Comparison of ENCODE assay signal across 22 cellular contexts in genomic region chr22:29692327-29692640, GRCh38. TPM values are rescaled to one million over a fixed set of nuclear protein-coding genes. Genes with fewer than 3 reads are reported as not detected.
A peak's percentile ranks its signal among the peaks of the same experiment; 100 is the strongest.
DNase-seq lines count a peak whose midpoint lies in the region; ATAC-seq and TF ChIP-seq lines count a peak whose summit lies in the region.
"Had no signal": no experiment of that assay in that cellular context is flagged by ENCODE, and none has a peak within 500 bp of the region (broad histone marks: within the 10 kb centered on the region; RNA-seq: fewer than 3 reads in every experiment).

No MANE protein-coding gene starts in this region.

- CTCF ChIA-PET in RWPE1 (lab: Yijun Ruan, JAX) (no interaction called here), OCI-LY7 (lab: Charles Lee; ENCODE audit: unreplicated experiment) (no interaction called here)

- no peaks in the 10 kb centered on the region for H3K79me1 ChIP-seq in neuronal stem cell (ENCODE audit: low read depth, low read length)

- H3K9me3 ChIP-seq in neuronal stem cell (replicated peaks in 1 of 2; ENCODE audit: control insufficient read depth in 2 of 2, insufficient read depth in 1 of 2, low read depth in 1 of 2, low read length in 2 of 2) (no peaks in the 10 kb centered on the region), lower lobe of right lung (no peaks in the 10 kb centered on the region), OCI-LY7 (ENCODE audit: low read length) (no peaks in the 10 kb centered on the region)
- H3K9me3 ChIP-seq: HAP-1 had no signal

- no peak overlapping the region for H2BK5ac ChIP-seq in neuronal stem cell (ENCODE audit: low read length)

- H2BK15ac ChIP-seq in neuronal stem cell (ENCODE audit: low read length) = no peak overlapping the region

- H2AFZ ChIP-seq in neuronal stem cell (ENCODE audit: low read length) (no peak overlapping the region), OCI-LY7 (ENCODE audit: low read length) (no peak overlapping the region)

- H3K4me3 ChIP-seq in H7 (ENCODE audit: insufficient read depth, low read depth, low read length) (no peak overlapping the region), neuronal stem cell (ENCODE audit: low read length in 2 of 2) (no peak overlapping the region), lower lobe of right lung (no peak overlapping the region), OCI-LY7 (ENCODE audit: low read depth, low read length, poor library complexity, severe bottlenecking) (no peak overlapping the region)
- H3K4me3 ChIP-seq: HAP-1, SK-N-MC had no signal

- intact Hi-C loops in lower lobe of right lung (cut with DNase I) (no loop called here), OCI-LY7 (cut with micrococcal nuclease; ENCODE audit: unreplicated experiment) (no loop called here)

- H3K23ac ChIP-seq in neuronal stem cell (ENCODE audit: low read depth, low read length, poor library complexity) = peak overlapping the region; percentile 40

- peak overlapping the region; percentile 15 for H3K27ac ChIP-seq in RWPE1
- H3K27ac ChIP-seq in neuronal stem cell (replicated peaks; ENCODE audit: low read length) = no peak overlapping the region
- H3K27ac ChIP-seq in lower lobe of right lung = no peak overlapping the region
- H3K27ac ChIP-seq in OCI-LY7 (ENCODE audit: low read depth, low read length, poor library complexity, severe bottlenecking) = no peak overlapping the region
- H3K27ac ChIP-seq: SK-N-MC had no signal

- H3K4me1 ChIP-seq in neuronal stem cell (ENCODE audit: control insufficient read depth in 2 of 2, insufficient read depth in 1 of 2, low read depth in 1 of 2, low read length in 2 of 2) (peaks cover 13 to 25% of the 10 kb centered on the region in 2 donors), lower lobe of right lung (no peaks in the 10 kb centered on the region), OCI-LY7 (ENCODE audit: insufficient read depth, low read length, poor library complexity, severe bottlenecking) (no peaks in the 10 kb centered on the region)

- H2AK5ac ChIP-seq in neuronal stem cell (ENCODE audit: low read depth, low read length) = no peak overlapping the region

- BruUV-seq in OCI-LY7 (replicated peaks; lab: Mats Ljungman, UMichigan) = no TSS peak

- H3K4ac ChIP-seq in neuronal stem cell (ENCODE audit: low read length) = no peak overlapping the region

- WGBS in neuronal stem cell (ENCODE audit: extremely low coverage in 2 of 2, insufficient read length in 2 of 2, insufficient replicate concordance in 1 of 2), 2 donors = no CpG with 5 or more reads among the region's 4 CpGs

- no peak overlapping the region for H4K8ac ChIP-seq in neuronal stem cell (ENCODE audit: low read depth, low read length)

- H3K9me2 ChIP-seq in OCI-LY7 (ENCODE audit: insufficient read depth, low read length) = no peaks in the 10 kb centered on the region

- H3K36me3 ChIP-seq in H7 (replicated peaks; ENCODE audit: control insufficient read depth, insufficient read depth, low read length) (no peaks in the 10 kb centered on the region; the same call in 1 of the 2 replicates), neuronal stem cell (replicated peaks in 1 of 2; ENCODE audit: control insufficient read depth in 2 of 2, insufficient read depth in 2 of 2, low read length in 2 of 2) (peaks cover 2 to 42% of the 10 kb centered on the region in 2 donors), lower lobe of right lung (peaks cover 61% of the 10 kb centered on the region), OCI-LY7 (ENCODE audit: insufficient read depth, low read length) (peaks cover 6% of the 10 kb centered on the region; the same call in 1 of the 2 replicates)

- H2BK120ac ChIP-seq in neuronal stem cell (ENCODE audit: low read depth, low read length) = no peak overlapping the region

- H2BK12ac ChIP-seq in neuronal stem cell (ENCODE audit: low read length) = no peak overlapping the region

- H3K18ac ChIP-seq in neuronal stem cell (ENCODE audit: low read length) = peak overlapping the region; percentile 46

- H3K9ac ChIP-seq in neuronal stem cell (ENCODE audit: low read depth, low read length, poor library complexity) = no peak overlapping the region

- no peak overlapping the region for H4K91ac ChIP-seq in neuronal stem cell (ENCODE audit: low read depth, low read length, poor library complexity)

- no peaks in the 10 kb centered on the region for H4K20me1 ChIP-seq in OCI-LY7 (ENCODE audit: insufficient read depth, low read length)

- POLR2A ChIA-PET in RWPE1 (lab: Yijun Ruan, JAX; ENCODE audit: low non-redundant PET) = no interaction called here
- POLR2A ChIA-PET in OCI-LY7 (lab: Charles Lee) = no interaction called here

- H3K79me2 ChIP-seq in OCI-LY7 (ENCODE audit: insufficient read depth, low read depth, low read length) = no peaks in the 10 kb centered on the region

- DNase-seq in DMS79 (lab: John Stamatoyannopoulos, UW) (peak; percentile 39), H7 (peak; percentile 61), RWPE1 (ENCODE audit: low spot score) (no peak), neuronal stem cell (ENCODE audit: low spot score) (no peak), lower lobe of right lung (no peak), OCI-LY7 (ENCODE audit: low spot score) (no peak)
- no peak for DNase-seq in activated CD4-positive, alpha-beta T cell treated with anti-CD3 and anti-CD28 coated beads for 4 hours
- DNase-seq: CD8-positive, alpha-beta T cell; IMR-90; Kasumi-1; MM.1S; NCI-H1105; NCI-H1694 treated with DMSO at 0.1 percent for 48 hours; NCI-H2107; NCI-H774; Right ventricle myocardium superior had no signal

- ATAC-seq in lower lobe of right lung = no peak
- ATAC-seq: CD8-positive, alpha-beta T cell; Panc1 had no signal

- no peaks in the 10 kb centered on the region for H3K27me3 ChIP-seq in H7 (ENCODE audit: control insufficient read depth, insufficient read depth, low read length)
- no peaks in the 10 kb centered on the region for H3K27me3 ChIP-seq in neuronal stem cell (ENCODE audit: control insufficient read depth in 3 of 3, insufficient read depth in 3 of 3, low read depth in 1 of 3, low read length in 3 of 3)
- no peaks in the 10 kb centered on the region for H3K27me3 ChIP-seq in lower lobe of right lung (ENCODE audit: low read depth)

- H3K4me2 ChIP-seq in neuronal stem cell (ENCODE audit: insufficient read depth, low read length, poor library complexity, severe bottlenecking) = no peak overlapping the region
- no peak overlapping the region for H3K4me2 ChIP-seq in OCI-LY7 (ENCODE audit: low read length)

- no peak overlapping the region for H3K14ac ChIP-seq in neuronal stem cell (ENCODE audit: low read length)

- TF ChIP-seq CTCF in RWPE1 (conservative IDR thresholded peaks at IDR 0.05; ENCODE audit: low read depth) (no peak), lower lobe of right lung (IDR thresholded peaks at IDR 0.05) (no peak), OCI-LY7 (conservative IDR thresholded peaks at IDR 0.05; ENCODE audit: low read length) (no peak)

RNA-seq across cellular contexts. Expression of gene CABP7, which starts 27.5 kb away (rescaled TPM):
- total RNA-seq in H7 (2014; rRNA removed; shearing (Covaris generic)) = 0.11 TPM in 1 of 2 replicates, not detected in the other
- polyA plus RNA-seq in neuronal stem cell (2013, experiment 1 of 2) = 0.04 TPM
- 0.04 TPM for polyA plus RNA-seq in neuronal stem cell (2013, experiment 2 of 2)
- total RNA-seq in lower lobe of right lung (not detected), OCI-LY7 (2022) (0.18 TPM in 1 of 2 replicates, not detected in the other)
- total RNA-seq in OCI-LY7 (2014; rRNA removed; shearing (Covaris generic)) = 0.06 and 0.23 TPM in 2 replicates
- total RNA-seq: B cell, NCI-H460, Right ventricle myocardium superior had no signal
- polyA plus RNA-seq: AG04450 had no signal

Comparison
In these comparisons a context has a peak if more than half of its experiments do, and no peak if none do; other contexts are left out.
1. DNase-seq: peak in DMS79 (single experiment) and H7 (single experiment); none in RWPE1 (single experiment), neuronal stem cell (single experiment), lower lobe of right lung (single experiment), OCI-LY7 (single experiment) and activated CD4-positive, alpha-beta T cell treated with anti-CD3 and anti-CD28 coated beads for 4 hours (0 of 2).